15 cellular contexts compared by ENCODE assay signal in the genomic region with DNA sequence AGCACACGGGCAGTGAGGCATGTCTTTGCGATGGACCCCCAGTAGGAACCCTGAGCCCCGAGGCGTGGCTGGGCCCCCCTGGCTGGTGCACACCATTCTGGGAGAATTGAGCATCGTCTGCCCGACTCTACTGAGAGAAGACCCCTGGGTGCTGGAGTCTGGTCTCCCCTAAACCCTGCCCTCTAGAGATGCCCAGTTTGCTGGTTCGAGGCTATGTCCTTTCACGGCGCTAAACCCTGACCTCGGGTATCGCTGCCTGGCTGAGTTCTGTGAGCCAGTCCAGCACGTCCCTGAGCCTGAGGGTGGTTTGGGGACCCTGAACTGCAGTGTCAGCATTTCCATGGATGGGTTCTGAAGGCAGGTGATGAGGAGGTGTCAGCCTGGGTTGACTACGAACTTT.
DNase-seq lines count a peak whose midpoint lies in the region; ATAC-seq, FAIRE-seq and TF ChIP-seq lines count a peak whose summit lies in the region.
"Had no signal": no experiment of that assay in that cellular context is flagged by ENCODE, and none has a peak within 500 bp of the region (broad histone marks: within the 10 kb centered on the region; RNA-seq: fewer than 3 reads in every experiment).

No MANE protein-coding gene starts in this region.

- H3K4me2 ChIP-seq in mammary epithelial cell (ENCODE audit: insufficient read depth, low read depth, low read length) (no peak overlapping the region), endothelial cell of umbilical vein (ENCODE audit: insufficient read depth, low read length) (no peak overlapping the region)

- H3K4me3 ChIP-seq in breast epithelium (no peak overlapping the region), mammary epithelial cell (replicated peaks in 1 of 3; ENCODE audit: insufficient read depth in 1 of 3, low read depth in 2 of 3, low read length in 3 of 3) (no peak overlapping the region), endothelial cell of umbilical vein (replicated peaks in 1 of 3; ENCODE audit: insufficient read depth in 1 of 3, low read depth in 1 of 3, low read length in 3 of 3) (no peak overlapping the region)
- H3K4me3 ChIP-seq: testis had no signal

- 90% methylated on average over 7 of the region's 13 CpGs for WGBS in mammary epithelial cell (ENCODE audit: low coverage, missing lambda C conversion rate)

- no peaks in the 10 kb centered on the region for H3K9me3 Mint-ChIP-seq in nephron
- no peaks in the 10 kb centered on the region for H3K9me3 Mint-ChIP-seq in type B pancreatic cell

- H3K4me1 ChIP-seq in breast epithelium: peaks cover 7 to 15% of the 10 kb centered on the region in 2 donors
- peaks cover 13% of the 10 kb centered on the region for H3K4me1 ChIP-seq in mammary epithelial cell (ENCODE audit: insufficient read depth, low read length)
- peaks cover 19% of the 10 kb centered on the region for H3K4me1 ChIP-seq in endothelial cell of umbilical vein (ENCODE audit: control insufficient read depth, extremely low read depth, insufficient read depth, low read length)

- no peak for TF ChIP-seq POLR2A in breast epithelium (IDR thresholded peaks at IDR 0.05)
- TF ChIP-seq POLR2A in endothelial cell of umbilical vein (IDR thresholded peaks at IDR 0.05; ENCODE audit: low read depth, low read length): no peak
- no peak for TF ChIP-seq POLR2A in H54 (IDR thresholded peaks at IDR 0.05; ENCODE audit: low read depth, low read length)
- no peak for TF ChIP-seq POLR2A in GM18505 (IDR thresholded peaks at IDR 0.05; ENCODE audit: borderline replicate concordance, extremely low read depth, insufficient read depth, insufficient read length)

- H2AFZ ChIP-seq in mammary epithelial cell (ENCODE audit: low read depth, low read length): no peak overlapping the region
- no peak overlapping the region for H2AFZ ChIP-seq in endothelial cell of umbilical vein (ENCODE audit: low read depth, low read length)

- no peak for ATAC-seq in GM18505 (IDR thresholded peaks at IDR 0.05; ENCODE audit: unreplicated experiment)

- peaks cover 18% of the 10 kb centered on the region for H3K4me1 Mint-ChIP-seq in nephron
- peaks cover 13% of the 10 kb centered on the region for H3K4me1 Mint-ChIP-seq in type B pancreatic cell (ENCODE audit: unreplicated experiment)

- peak overlapping the region; percentile 65 to 84 (median 77) for H3K27ac Mint-ChIP-seq in nephron
- H3K27ac Mint-ChIP-seq in type B pancreatic cell: peak overlapping the region; percentile 69

- H3K27me3 ChIP-seq in breast epithelium: no peaks in the 10 kb centered on the region
- H3K27me3 ChIP-seq in mammary epithelial cell (ENCODE audit: insufficient read depth, low read length): no peaks in the 10 kb centered on the region
- no peaks in the 10 kb centered on the region for H3K27me3 ChIP-seq in endothelial cell of umbilical vein (ENCODE audit: control insufficient read depth in 2 of 2, insufficient read depth in 2 of 2, low read length in 2 of 2)
- H3K27me3 ChIP-seq: testis had no signal

- BruUV-seq in mammary epithelial cell (replicated peaks; lab: Mats Ljungman, UMichigan): no TSS peak
- BruUV-seq in endothelial cell of umbilical vein (replicated peaks; lab: Mats Ljungman, UMichigan): no TSS peak

- H3K36me3 Mint-ChIP-seq in nephron (ENCODE audit: low read depth): no peaks in the 10 kb centered on the region
- H3K36me3 Mint-ChIP-seq in type B pancreatic cell: no peaks in the 10 kb centered on the region

- no peaks in the 10 kb centered on the region for H3K79me2 ChIP-seq in mammary epithelial cell (ENCODE audit: insufficient read depth, low read length)
- H3K79me2 ChIP-seq in endothelial cell of umbilical vein (ENCODE audit: control insufficient read depth, insufficient read depth, low read length): no peaks in the 10 kb centered on the region

- H3K9me1 ChIP-seq in endothelial cell of umbilical vein (replicated peaks; ENCODE audit: control insufficient read depth, extremely low read depth, insufficient read depth, low read length): no peaks in the 10 kb centered on the region

- FAIRE-seq in endothelial cell of umbilical vein (lab: Jason Lieb, UNC): no peak
- no peak for FAIRE-seq in H54 (lab: Jason Lieb, UNC)

- H3K36me3 ChIP-seq in breast epithelium (no peaks in the 10 kb centered on the region), mammary epithelial cell (ENCODE audit: insufficient read depth, low read length) (no peaks in the 10 kb centered on the region), endothelial cell of umbilical vein (ENCODE audit: control insufficient read depth in 2 of 2, extremely low read depth in 1 of 2, insufficient read depth in 2 of 2, low read length in 2 of 2) (no peaks in the 10 kb centered on the region)

- POLR2A ChIA-PET in endothelial cell of umbilical vein (lab: Charles Lee): no interaction called here

- H3K9ac ChIP-seq in mammary epithelial cell (ENCODE audit: insufficient read depth, low read length) (no peak overlapping the region), endothelial cell of umbilical vein (replicated peaks; ENCODE audit: extremely low read depth, insufficient read depth, low read length) (peak overlapping the region; percentile 86)

- intact Hi-C loops in breast epithelium (cut with DNase I; ENCODE audit: low total_unique reads) (loop anchor here (10.0 kb wide), 1 partner anchor 280 kb away; no protein-coding TSS in a partner anchor), mammary epithelial cell (cut with micrococcal nuclease) (no loop called here), endothelial cell of umbilical vein (cut with micrococcal nuclease) (loop anchor here (5.0 kb wide), 1 partner anchor 622 kb away; no protein-coding TSS in a partner anchor)

- DNase-seq in breast epithelium (ENCODE audit: low spot score in 2 of 2) (no peak), mammary epithelial cell (no peak), endothelial cell of umbilical vein (ENCODE audit: low read depth, low spot score) (no peak), type B pancreatic cell (ENCODE audit: extremely low spot score, unreplicated experiment) (no peak), H54 (ENCODE audit: insufficient read length, low spot score) (no peak), SHP77 (lab: John Stamatoyannopoulos, UW) (no peak)
- DNase-seq: activated CD4-positive, CD25-positive, alpha-beta regulatory T cell treated with anti-CD3 and anti-CD28 coated beads, Interleukin-2, amount 50 U/mL, for 72 hours; activated T-cell treated with anti-CD3 and anti-CD28 coated beads, Interleukin-2, amount 50 U/mL, for 48 hours; DMS79 treated with DMSO at 0.1 percent for 48 hours; effector memory CD4-positive, alpha-beta T cell; NCI-H1048; NCI-H2227 treated with DMSO at 0.1 percent for 48 hours; testis had no signal

- H3K4me3 Mint-ChIP-seq in nephron (peak overlapping the region in 1 of 3 experiments; percentile 9), type B pancreatic cell (no peak overlapping the region)

- peaks cover 4% of the 10 kb centered on the region for H3K27me3 Mint-ChIP-seq in nephron (ENCODE audit: low read depth)
- peaks cover 3% of the 10 kb centered on the region for H3K27me3 Mint-ChIP-seq in type B pancreatic cell

- H4K20me1 ChIP-seq in mammary epithelial cell (ENCODE audit: insufficient read depth, low read length) (no peaks in the 10 kb centered on the region), endothelial cell of umbilical vein (replicated peaks; ENCODE audit: control insufficient read depth, extremely low read depth, insufficient read depth, low read length) (no peaks in the 10 kb centered on the region)

- H3K9me3 ChIP-seq in breast epithelium (no peaks in the 10 kb centered on the region), mammary epithelial cell (replicated peaks; ENCODE audit: insufficient read depth, low read length) (no peaks in the 10 kb centered on the region), endothelial cell of umbilical vein (replicated peaks; ENCODE audit: control insufficient read depth, insufficient read depth, low read length) (no peaks in the 10 kb centered on the region)
- H3K9me3 ChIP-seq: testis had no signal

- in situ Hi-C loops in mammary epithelial cell (cut with MboI; ENCODE audit: low sequenced_read_pairs in 2 of 2): no loop called here

- dilution Hi-C loops in mammary epithelial cell (cut with HindIII; ENCODE audit: low sequenced_read_pairs) (no loop called here), endothelial cell of umbilical vein (cut with MboI; ENCODE audit: extremely low pct_ligation_motif_present, low sequenced_read_pairs) (no loop called here)

- CTCF ChIA-PET in mammary epithelial cell (lab: Charles Lee; ENCODE audit: low non-redundant PET): no interaction called here
- CTCF ChIA-PET in endothelial cell of umbilical vein (lab: Charles Lee): no interaction called here

- peak overlapping the region; percentile 89 to 97 for H3K27ac ChIP-seq in breast epithelium
- H3K27ac ChIP-seq in mammary epithelial cell (ENCODE audit: insufficient read depth, low read depth, low read length): no peak overlapping the region
- H3K27ac ChIP-seq in endothelial cell of umbilical vein (ENCODE audit: insufficient read depth, low read depth, low read length): peak overlapping the region; percentile 99

- TF ChIP-seq CTCF in breast epithelium (IDR thresholded peaks at IDR 0.05) (no peak), mammary epithelial cell (conservative IDR thresholded peaks at IDR 0.05 in 1 of 2, IDR thresholded peaks at IDR 0.05 in 1 of 2; ENCODE audit: extremely low read depth in 1 of 2, insufficient read depth in 1 of 2, low read depth in 1 of 2, low read length in 2 of 2) (no peak), endothelial cell of umbilical vein (IDR thresholded peaks at IDR 0.05; ENCODE audit: extremely low read depth in 1 of 2, insufficient read depth in 1 of 2, low read depth in 1 of 2, low read length in 2 of 2) (no peak), nephron (IDR thresholded peaks at IDR 0.05; ENCODE audit: unreplicated experiment in 3 of 3) (no peak), type B pancreatic cell (conservative IDR thresholded peaks at IDR 0.05) (no peak)

TF ChIP-seq in endothelial cell of umbilical vein, 7 proteins besides CTCF, POLR2A, EP300 and RAD21:
- TF ChIP-seq MAX (IDR thresholded peaks at IDR 0.05; ENCODE audit: insufficient read depth, insufficient read length): no peak
- TF ChIP-seq JUN (IDR thresholded peaks at IDR 0.05; ENCODE audit: borderline replicate concordance, insufficient read depth, insufficient read length, low read depth): no peak
TF ChIP-seq in endothelial cell of umbilical vein: peak in this region for 0.
